ENCODE assay signal across 8 cellular contexts in the genomic region with DNA sequence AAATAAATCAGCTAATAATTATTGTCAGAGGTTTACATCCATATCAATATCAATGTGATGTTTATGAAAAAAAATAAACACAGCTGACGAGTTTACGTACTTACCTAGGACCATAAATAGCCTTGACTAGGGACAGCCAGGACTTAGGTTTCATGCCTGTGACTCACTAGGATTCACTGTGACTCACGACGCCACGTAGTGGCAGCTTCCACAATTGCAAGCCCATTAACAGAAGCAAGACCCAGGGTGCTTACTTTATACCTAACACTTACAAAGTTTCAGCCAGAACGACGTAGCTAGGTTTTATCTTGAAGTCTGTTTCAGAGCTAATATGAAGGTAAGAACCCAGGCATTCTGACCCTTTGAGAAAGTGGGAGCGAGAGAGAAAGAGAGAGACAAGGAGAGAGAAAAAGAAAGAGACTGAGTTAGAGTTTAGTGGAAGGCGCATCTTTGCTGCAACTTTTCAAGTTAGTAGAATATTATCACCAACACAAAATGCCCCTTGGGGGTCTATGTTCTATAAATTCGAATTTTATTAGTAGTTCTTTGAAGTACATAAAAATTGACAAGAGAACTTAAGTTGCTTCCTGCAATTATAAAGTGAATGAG.
DNase-seq lines count a peak whose midpoint lies in the region; ATAC-seq and TF ChIP-seq lines count a peak whose summit lies in the region.

No MANE protein-coding gene starts in this region.

- no peak overlapping the region for H3K27ac Mint-ChIP-seq in activated CD4-positive, alpha-beta T cell treated with anti-CD3 and anti-CD28 coated beads, Interleukin-2, amount 10 ng/mL, durations not matched to agents 24 days and 14 days

- peak in 12 of 14 donors; percentile 6 to 75 (median 32) for DNase-seq in C1 segment of cervical spinal cord (lab: John Stamatoyannopoulos, UW)
- DNase-seq in NCI-H345 treated with DMSO at 0.1 percent for 48 hours (lab: John Stamatoyannopoulos, UW; ENCODE audit: unreplicated experiment): peak; percentile 56
- DNase-seq in activated CD4-positive, alpha-beta T cell treated with anti-CD3 and anti-CD28 coated beads, Interleukin-2, amount 10 ng/mL, durations not matched to agents 24 days and 14 days: peak; percentile 95
- DNase-seq in dedifferentiated amniotic fluid mesenchymal stem cell (ENCODE audit: extremely low spot score): peak; percentile 89
- peak; percentile 89 to 97 for DNase-seq in lower leg skin (ENCODE audit: low spot score in 2 of 2)
- DNase-seq in stimulated activated CD8-positive, alpha-beta memory T cell treated with anti-CD3 and anti-CD28 coated beads, Interleukin-12 subunit alpha, Interleukin-12 subunit beta, amount 100 ng/mL, for 4 hours (ENCODE audit: low read depth): peak; percentile 46

- no peaks in the 10 kb centered on the region for H3K36me3 Mint-ChIP-seq in activated CD4-positive, alpha-beta T cell treated with anti-CD3 and anti-CD28 coated beads, Interleukin-2, amount 10 ng/mL, durations not matched to agents 24 days and 14 days (ENCODE audit: low read depth)

- intact Hi-C loops in activated CD4-positive, alpha-beta T cell treated with anti-CD3 and anti-CD28 coated beads, Interleukin-2, amount 10 ng/mL, durations not matched to agents 24 days and 14 days (cut with micrococcal nuclease): loop anchor here (1.0 to 10.0 kb wide), 3 partner anchors 24 to 838 kb away; a partner anchor contains a TSS
- intact Hi-C loops in lower leg skin (cut with DNase I; ENCODE audit: low total_unique reads): no loop called here

- no peaks in the 10 kb centered on the region for H3K27me3 Mint-ChIP-seq in activated CD4-positive, alpha-beta T cell treated with anti-CD3 and anti-CD28 coated beads, Interleukin-2, amount 10 ng/mL, durations not matched to agents 24 days and 14 days

- WGBS in lower leg skin, 2 donors: 16 to 17% methylated on average over 10 of the region's 10 CpGs

- ATAC-seq in GM19035 (IDR thresholded peaks at IDR 0.05; ENCODE audit: unreplicated experiment): peak; percentile 76
- peak; percentile 77 for ATAC-seq in HG03196 (IDR thresholded peaks at IDR 0.05; ENCODE audit: unreplicated experiment)

- no peak overlapping the region for H3K4me3 Mint-ChIP-seq in activated CD4-positive, alpha-beta T cell treated with anti-CD3 and anti-CD28 coated beads, Interleukin-2, amount 10 ng/mL, durations not matched to agents 24 days and 14 days

- TF ChIP-seq CTCF in lower leg skin (IDR thresholded peaks at IDR 0.05): peak in 1 of 3 donors; percentile 88

- TF ChIP-seq POLR2A in lower leg skin (IDR thresholded peaks at IDR 0.05): no peak

- H3K4me3 ChIP-seq in lower leg skin (ENCODE audit: low read depth, poor library complexity, severe bottlenecking): no peak overlapping the region

- peaks cover 25% of the 10 kb centered on the region for H3K4me1 Mint-ChIP-seq in activated CD4-positive, alpha-beta T cell treated with anti-CD3 and anti-CD28 coated beads, Interleukin-2, amount 10 ng/mL, durations not matched to agents 24 days and 14 days

- H3K9me3 Mint-ChIP-seq in activated CD4-positive, alpha-beta T cell treated with anti-CD3 and anti-CD28 coated beads, Interleukin-2, amount 10 ng/mL, durations not matched to agents 24 days and 14 days: no peaks in the 10 kb centered on the region

Comparison
In these comparisons a context has a peak if more than half of its experiments do, and no peak if none do; other contexts are left out.
1. DNase-seq: peak in every context shown above with its lines; median percentile 95 in activated CD4-positive, alpha-beta T cell treated with anti-CD3 and anti-CD28 coated beads, Interleukin-2, amount 10 ng/mL, durations not matched to agents 24 days and 14 days; 93 in lower leg skin; 89 in dedifferentiated amniotic fluid mesenchymal stem cell; 56 in NCI-H345 treated with DMSO at 0.1 percent for 48 hours; 46 in stimulated activated CD8-positive, alpha-beta memory T cell treated with anti-CD3 and anti-CD28 coated beads, Interleukin-12 subunit alpha, Interleukin-12 subunit beta, amount 100 ng/mL, for 4 hours; 32 in C1 segment of cervical spinal cord.